11 cellular contexts compared by ENCODE assay signal in genomic region chr10:71269301-71270288, GRCh38. TPM values are rescaled to one million over a fixed set of nuclear protein-coding genes. Genes with fewer than 3 reads are reported as not detected.
DNase-seq lines count a peak whose midpoint lies in the region; ATAC-seq and TF ChIP-seq lines count a peak whose summit lies in the region.
"Had no signal": no experiment of that assay in that cellular context is flagged by ENCODE, and none has a peak within 500 bp of the region (broad histone marks: within the 10 kb centered on the region; RNA-seq: fewer than 3 reads in every experiment).

No MANE protein-coding gene starts in this region.

- intact Hi-C loops in aorta (cut with DNase I) = loop anchor here (2.0 to 5.0 kb wide), 3 partner anchors 57 to 342 kb away; partner anchors contain the start of gene UNC5B (in 1 of the 2)

- TF ChIP-seq CTCF in fibroblast of mammary gland (conservative IDR thresholded peaks at IDR 0.05; ENCODE audit: control insufficient read depth, insufficient read depth, low read depth, low read length) (no peak), mesothelial cell of epicardium (IDR thresholded peaks at IDR 0.05; ENCODE audit: unreplicated experiment) (no peak)

- H3K4me3 ChIP-seq in fibroblast of mammary gland (ENCODE audit: control insufficient read depth, low read depth, low read length) = no peak overlapping the region
- H3K4me3 ChIP-seq in aorta (ENCODE audit: low read length in 2 of 2) = no peak overlapping the region
- H3K4me3 ChIP-seq: pancreas had no signal

- peaks cover 30% of the 10 kb centered on the region for H3K4me1 ChIP-seq in ES-I3 (ENCODE audit: insufficient read depth, low read length)
- H3K4me1 ChIP-seq in aorta (ENCODE audit: control insufficient read depth in 1 of 2, insufficient read depth in 2 of 2, low read length in 2 of 2) = no peaks in the 10 kb centered on the region
- H3K4me1 ChIP-seq: pancreas had no signal

- WGBS in aorta, 2 donors = 72 to 75% methylated on average over 11 of the region's 11 CpGs

- H3K36me3 Mint-ChIP-seq in mesothelial cell of epicardium = no peaks in the 10 kb centered on the region

- H3K36me3 ChIP-seq in ES-I3 (ENCODE audit: insufficient read depth, low read length) (no peaks in the 10 kb centered on the region), aorta (ENCODE audit: control insufficient read depth in 1 of 2, insufficient read depth in 2 of 2, low read length in 1 of 2) (no peaks in the 10 kb centered on the region)
- H3K36me3 ChIP-seq: pancreas had no signal

- H3K4me3 Mint-ChIP-seq in mesothelial cell of epicardium = no peak overlapping the region
- H3K4me3 Mint-ChIP-seq: activated CD8-positive, alpha-beta T cell treated with anti-CD3 and anti-CD28 coated beads, Interleukin-2, amount 10 ng/mL, durations not matched to agents 7 days and 5 days had no signal

- no peaks in the 10 kb centered on the region for H3K27me3 Mint-ChIP-seq in mesothelial cell of epicardium (ENCODE audit: low read depth)

- no peaks in the 10 kb centered on the region for H3K9me3 ChIP-seq in ES-I3 (ENCODE audit: control insufficient read depth, insufficient read depth, low read length)
- H3K9me3 ChIP-seq in aorta (ENCODE audit: control insufficient read depth, low read length) = no peaks in the 10 kb centered on the region
- H3K9me3 ChIP-seq: pancreas had no signal

- ATAC-seq in HG02884 (IDR thresholded peaks at IDR 0.05; ENCODE audit: unreplicated experiment) (no peak), aorta (ENCODE audit: low FRiP score) (no peak)

- no peaks in the 10 kb centered on the region for H3K9me3 Mint-ChIP-seq in mesothelial cell of epicardium

- DNase-seq in OCI-M1 (lab: John Stamatoyannopoulos, UW) (peak; percentile 31), fibroblast of mammary gland (ENCODE audit: low read depth) (peak; percentile 15), mesothelial cell of epicardium (ENCODE audit: low spot score in 2 of 2, unreplicated experiment in 2 of 2) (no peak), GM19238 (ENCODE audit: insufficient read length, low spot score) (no peak), NCI-H2227 treated with DMSO at 0.1 percent for 48 hours (lab: John Stamatoyannopoulos, UW) (no peak), aorta (no peak)

- H3K4me1 Mint-ChIP-seq in mesothelial cell of epicardium = peaks cover 48% of the 10 kb centered on the region

- H3K27ac ChIP-seq in aorta (ENCODE audit: low read depth in 1 of 2, low read length in 2 of 2) = no peak overlapping the region
- H3K27ac ChIP-seq: C4-2B, pancreas had no signal

- H3K27me3 ChIP-seq in aorta (ENCODE audit: control insufficient read depth in 1 of 2, insufficient read depth in 2 of 2, low read length in 1 of 2) = no peaks in the 10 kb centered on the region
- H3K27me3 ChIP-seq: pancreas had no signal

- peak overlapping the region; percentile 12; the same call in 1 of the 2 replicates for H3K9ac ChIP-seq in ES-I3 (ENCODE audit: low read depth, low read length)

- H3K27ac Mint-ChIP-seq in mesothelial cell of epicardium = peak overlapping the region; percentile 76
- H3K27ac Mint-ChIP-seq: activated CD8-positive, alpha-beta T cell treated with anti-CD3 and anti-CD28 coated beads, Interleukin-2, amount 10 ng/mL, durations not matched to agents 7 days and 5 days had no signal

RNA-seq across cellular contexts. Expression of gene SLC29A3, which starts 49.5 kb away (rescaled TPM):
- total RNA-seq in mesothelial cell of epicardium (10.8 to 11.4 TPM (median 11.0 TPM) in 3 replicates), aorta (1 to 10 TPM; 5.3 to 8.8 TPM)
- polyA plus RNA-seq in aorta = 1 to 10 TPM; 2.4 to 3.6 TPM

RNA-seq across cellular contexts. Expression of gene UNC5B, which starts 57.2 kb away (rescaled TPM):
- 84.8 to 91.5 TPM (median 85.7 TPM) in 3 replicates for total RNA-seq in mesothelial cell of epicardium
- 10 to 100 TPM in 1 of 2 donors, 1 to 10 TPM in 1; 7.9 to 13.0 TPM for total RNA-seq in aorta
- 1 to 10 TPM; 2.9 to 9.1 TPM for polyA plus RNA-seq in aorta

Comparison
In these comparisons a context has a peak if more than half of its experiments do, and no peak if none do; other contexts are left out.
1. DNase-seq: peak in OCI-M1 (single experiment) and fibroblast of mammary gland (single experiment); none in mesothelial cell of epicardium (0 of 2), GM19238 (single experiment), NCI-H2227 treated with DMSO at 0.1 percent for 48 hours (single experiment) and aorta (0 of 2).